ENCODE assay signal across 9 cellular contexts in genomic region chr12:5166976-5167375, GRCh38.
A peak's percentile ranks its signal among the peaks of the same experiment; 100 is the strongest.
DNase-seq lines count a peak whose midpoint lies in the region; ATAC-seq and TF ChIP-seq lines count a peak whose summit lies in the region.
"Had no signal": no experiment of that assay in that cellular context is flagged by ENCODE, and none has a peak within 500 bp of the region (broad histone marks: within the 10 kb centered on the region; RNA-seq: fewer than 3 reads in every experiment).

No MANE protein-coding gene starts in this region.

- H3K27me3 Mint-ChIP-seq in HFFc6 (ENCODE audit: insufficient read depth): peaks cover 4% of the 10 kb centered on the region; the same call in 1 of the 2 replicates

- ATAC-seq in HG03354 (IDR thresholded peaks at IDR 0.05; ENCODE audit: poor library complexity, severe bottlenecking, unreplicated experiment) (no peak), GM19395 (IDR thresholded peaks at IDR 0.05; ENCODE audit: unreplicated experiment) (no peak)

- H3K36me3 Mint-ChIP-seq in HFFc6 (ENCODE audit: low read depth): no peaks in the 10 kb centered on the region

- H3K27ac Mint-ChIP-seq in HFFc6: peak overlapping the region; percentile 59

- no peak overlapping the region for H3K4me3 Mint-ChIP-seq in HFFc6

- H3K9me3 Mint-ChIP-seq in HFFc6: no peaks in the 10 kb centered on the region

- DNase-seq in HFFc6: peak; percentile 91
- peak; percentile 51 for DNase-seq in amniotic stem cell (lab: John Stamatoyannopoulos, UW)
- DNase-seq in foreskin fibroblast: peak; percentile 94 to 98
- peak; percentile 11 for DNase-seq in superior temporal gyrus (ENCODE audit: extremely low spot score)
- no peak for DNase-seq in NCI-H1092 treated with DMSO at 0.1 percent for 48 hours (lab: John Stamatoyannopoulos, UW)
- DNase-seq: activated CD8-positive, alpha-beta memory T cell treated with anti-CD3 and anti-CD28 coated beads, Interleukin-2, amount 50 U/mL, for 4 hours; uterus had no signal

- peaks cover 85% of the 10 kb centered on the region for H3K4me1 Mint-ChIP-seq in HFFc6 (ENCODE audit: low read depth)

- no peak overlapping the region for H3K4me3 ChIP-seq in foreskin fibroblast (ENCODE audit: low read depth in 1 of 2, low read length in 2 of 2)
- H3K4me3 ChIP-seq: uterus had no signal

- TF ChIP-seq CTCF in HFFc6 (IDR thresholded peaks at IDR 0.05) (no peak), foreskin fibroblast (IDR thresholded peaks at IDR 0.05; ENCODE audit: low read depth, low read length) (no peak)
